Comparison of ENCODE assay signal across 15 cellular contexts in the genomic region with DNA sequence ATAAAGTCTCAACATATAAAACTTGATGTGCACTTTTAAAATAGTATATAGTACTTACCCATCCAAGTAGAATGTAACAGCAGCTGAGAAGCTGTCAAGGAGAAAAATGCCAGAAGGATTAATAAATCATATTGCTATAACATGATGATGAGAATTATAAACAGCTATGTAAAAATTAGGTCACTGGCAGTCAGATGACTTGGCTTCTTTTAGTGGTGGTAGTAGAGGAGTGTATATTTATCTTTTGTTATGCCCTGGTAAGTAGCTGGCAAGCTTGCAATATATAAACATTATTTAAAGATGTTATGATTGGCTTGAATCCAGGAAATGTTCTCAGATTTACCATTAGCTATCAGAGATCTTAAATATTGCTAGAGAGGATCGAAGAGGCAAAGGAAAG.
A peak's percentile ranks its signal among the peaks of the same experiment; 100 is the strongest.
DNase-seq lines count a peak whose midpoint lies in the region; ATAC-seq, FAIRE-seq and TF ChIP-seq lines count a peak whose summit lies in the region.
"Had no signal": no experiment of that assay in that cellular context is flagged by ENCODE, and none has a peak within 500 bp of the region (broad histone marks: within the 10 kb centered on the region; RNA-seq: fewer than 3 reads in every experiment).

No MANE protein-coding gene starts in this region.

- FAIRE-seq in HTR-8/SVneo (lab: Jason Lieb, UNC) (no peak), kidney (lab: Jason Lieb, UNC) (no peak)
- FAIRE-seq: TTC549 had no signal

- H3K79me2 ChIP-seq in fibroblast of lung (ENCODE audit: control insufficient read depth, insufficient read depth, low read length) = no peaks in the 10 kb centered on the region

- H3K36me3 ChIP-seq in Panc1 (ENCODE audit: control insufficient read depth, insufficient read depth, low read length) (no peaks in the 10 kb centered on the region), fibroblast of lung (ENCODE audit: control insufficient read depth, insufficient read depth, low read length) (no peaks in the 10 kb centered on the region), kidney (ENCODE audit: control insufficient read depth in 1 of 2, insufficient read depth in 2 of 2, low read length in 2 of 2) (no peaks in the 10 kb centered on the region)
- H3K36me3 ChIP-seq: ascending aorta, upper lobe of right lung had no signal

- H3K9ac ChIP-seq in fibroblast of lung (ENCODE audit: insufficient read depth, low read length) (no peak overlapping the region), kidney (ENCODE audit: low read length in 2 of 2) (no peak overlapping the region)

- CTCF ChIA-PET in Panc1 (lab: Charles Lee) = no interaction called here

- intact Hi-C loops in Panc1 (cut with micrococcal nuclease; ENCODE audit: unreplicated experiment) = no loop called here
- intact Hi-C loops in kidney (cut with DNase I) = no loop called here
- intact Hi-C loops in right cardiac atrium (cut with DNase I) = no loop called here

- DNase-seq in HTR-8/SVneo (ENCODE audit: insufficient read length, low spot score) (peak; percentile 39), Panc1 (ENCODE audit: low read depth, low spot score) (no peak), fibroblast of lung (ENCODE audit: low read depth in 2 of 2) (peak; percentile 76 to 93), kidney (no peak), right cardiac atrium (no peak)
- DNase-seq: erythroblast, islet precursor cell, naive B cell, NCI-H187, upper lobe of right lung had no signal

- in situ Hi-C loops in Panc1 (cut with HindIII; ENCODE audit: low pct_unique_long_range_greater_than_20kb, low sequenced_read_pairs) = no loop called here

- no TSS peak for BruUV-seq in Panc1 (replicated peaks; lab: Mats Ljungman, UMichigan)

- H2AFZ ChIP-seq in fibroblast of lung (ENCODE audit: low read length) = no peak overlapping the region

- WGBS in right cardiac atrium = 37% methylated on average over 1 of the region's 1 CpG

- POLR2A ChIA-PET in Panc1 (lab: Charles Lee) = no interaction called here

- H4K20me1 ChIP-seq in fibroblast of lung (ENCODE audit: control insufficient read depth, extremely low read depth, insufficient read depth, low read length) = no peaks in the 10 kb centered on the region

- no peaks in the 10 kb centered on the region; the same call in 1 of the 2 replicates for H3K4me1 ChIP-seq in Panc1 (ENCODE audit: control insufficient read depth, insufficient read depth, low read length)
- H3K4me1 ChIP-seq in fibroblast of lung (ENCODE audit: control insufficient read depth, extremely low read depth, insufficient read depth, low read length) = no peaks in the 10 kb centered on the region
- H3K4me1 ChIP-seq in kidney (ENCODE audit: control insufficient read depth in 1 of 2, insufficient read depth in 1 of 2, low read depth in 1 of 2, low read length in 2 of 2) = no peaks in the 10 kb centered on the region
- H3K4me1 ChIP-seq in right cardiac atrium (ENCODE audit: control insufficient read depth, insufficient read depth, low read length) = no peaks in the 10 kb centered on the region
- H3K4me1 ChIP-seq: ascending aorta, upper lobe of right lung had no signal

- TF ChIP-seq CTCF in 22Rv1 (IDR thresholded peaks at IDR 0.05) (no peak), Panc1 (IDR thresholded peaks at IDR 0.05) (no peak), fibroblast of lung (conservative IDR thresholded peaks at IDR 0.05 in 1 of 2, IDR thresholded peaks at IDR 0.05 in 1 of 2; ENCODE audit: low read depth in 1 of 2, low read length in 2 of 2) (no peak), kidney (IDR thresholded peaks at IDR 0.05; ENCODE audit: borderline replicate concordance, extremely low read depth, insufficient read depth) (no peak)

- H3K9me3 ChIP-seq in Panc1 (ENCODE audit: control insufficient read depth, insufficient read depth, low read depth, low read length) (no peaks in the 10 kb centered on the region), fibroblast of lung (ENCODE audit: control insufficient read depth, insufficient read depth, low read depth, low read length) (no peaks in the 10 kb centered on the region), kidney (ENCODE audit: control insufficient read depth in 1 of 2, low read length in 2 of 2) (no peaks in the 10 kb centered on the region), right cardiac atrium (ENCODE audit: control insufficient read depth, low read length) (no peaks in the 10 kb centered on the region)
- H3K9me3 ChIP-seq: ascending aorta, upper lobe of right lung had no signal

- H3K27ac ChIP-seq in 22Rv1 = peak overlapping the region; percentile 25
- no peak overlapping the region for H3K27ac ChIP-seq in Panc1 (ENCODE audit: low read length)
- no peak overlapping the region for H3K27ac ChIP-seq in fibroblast of lung (ENCODE audit: insufficient read depth, low read length)
- no peak overlapping the region for H3K27ac ChIP-seq in kidney (ENCODE audit: low read depth in 2 of 2, low read length in 2 of 2)
- no peak overlapping the region for H3K27ac ChIP-seq in right cardiac atrium (ENCODE audit: low read length)
- H3K27ac ChIP-seq: ascending aorta, upper lobe of right lung had no signal

- H3K27me3 ChIP-seq in Panc1 (ENCODE audit: control insufficient read depth, insufficient read depth, low read length) = no peaks in the 10 kb centered on the region
- H3K27me3 ChIP-seq in fibroblast of lung (ENCODE audit: control insufficient read depth, insufficient read depth, low read length) = no peaks in the 10 kb centered on the region
- no peaks in the 10 kb centered on the region for H3K27me3 ChIP-seq in right cardiac atrium (ENCODE audit: control insufficient read depth, insufficient read depth)
- H3K27me3 ChIP-seq: ascending aorta, upper lobe of right lung had no signal

- ATAC-seq in Panc1 = peak; percentile 85
- ATAC-seq in GM21526 (IDR thresholded peaks at IDR 0.05; ENCODE audit: low FRiP score, unreplicated experiment) = no peak
- ATAC-seq in GM18517 (IDR thresholded peaks at IDR 0.05; ENCODE audit: unreplicated experiment) = no peak
- no peak for ATAC-seq in right cardiac atrium
- ATAC-seq: upper lobe of right lung had no signal

- H3K4me2 ChIP-seq in fibroblast of lung (ENCODE audit: extremely low read depth, insufficient read depth, low read length) = no peak overlapping the region

- H3K4me3 ChIP-seq in Panc1 (ENCODE audit: low read depth in 2 of 2, low read length in 2 of 2) (no peak overlapping the region), fibroblast of lung (replicated peaks in 1 of 4; ENCODE audit: control extremely low read depth in 1 of 4, insufficient read depth in 1 of 4, low read depth in 3 of 4, low read length in 4 of 4) (no peak overlapping the region), kidney (ENCODE audit: low read length in 2 of 2) (no peak overlapping the region), right cardiac atrium (ENCODE audit: low read length) (no peak overlapping the region)
- H3K4me3 ChIP-seq: ascending aorta, upper lobe of right lung had no signal

Comparison
In these comparisons a context has a peak if more than half of its experiments do, and no peak if none do; other contexts are left out.
1. DNase-seq: peak in HTR-8/SVneo (single experiment) and fibroblast of lung (2 of 2); none in Panc1 (single experiment), kidney (single experiment) and right cardiac atrium (0 of 3).